Comparison of ENCODE assay signal across 1 cellular context in the genomic region with DNA sequence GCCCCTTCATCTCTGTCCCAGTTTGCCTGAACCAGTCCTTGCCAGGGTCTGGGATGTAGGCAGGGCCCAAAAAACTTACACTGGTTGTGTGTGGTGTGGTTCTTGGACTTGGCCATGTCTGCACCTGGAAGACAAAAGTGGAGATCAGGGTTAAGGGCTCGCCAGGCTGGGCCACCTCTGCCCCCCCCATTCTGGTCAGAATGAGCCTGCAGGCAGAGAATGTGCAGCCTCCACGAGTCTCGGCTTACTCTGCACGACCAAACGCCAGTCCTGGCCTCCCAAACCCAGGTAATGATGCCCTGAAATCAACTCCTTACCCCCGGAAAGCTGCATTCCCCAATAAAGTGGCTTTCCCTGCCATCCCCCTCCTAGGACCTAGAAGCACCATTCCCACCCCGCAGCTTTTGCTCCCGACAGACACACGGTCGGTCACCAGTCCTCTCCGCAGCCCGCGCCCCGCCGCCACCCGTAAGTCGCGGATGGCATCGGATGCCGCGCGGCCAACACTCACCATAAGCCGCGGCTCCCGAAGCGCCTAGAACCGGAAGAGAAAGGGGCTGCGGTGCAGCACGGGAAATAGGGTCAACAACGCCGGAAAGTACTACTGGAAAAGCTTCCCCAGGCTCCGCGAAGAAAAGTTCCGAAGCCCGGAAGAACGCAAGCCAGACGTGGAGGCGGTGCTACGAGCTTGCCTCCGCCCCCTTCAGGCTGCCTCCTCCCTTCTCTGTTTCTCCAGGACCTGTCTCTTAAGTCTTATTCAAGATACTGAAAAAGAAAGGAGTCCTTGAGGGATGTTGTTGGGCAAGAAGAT.
TF ChIP-seq lines count a peak whose summit lies in the region.

TSS of gene RPL29 (minus strand) at position 550 of the 811 bp plus-strand sequence. CDS start at position 116, 434 bp downstream.

TF ChIP-seq in HEK293, 187 proteins besides CTCF, POLR2A, EP300 and RAD21 (continued from another document and continues in another):
- TF ChIP-seq, protein P1, sequence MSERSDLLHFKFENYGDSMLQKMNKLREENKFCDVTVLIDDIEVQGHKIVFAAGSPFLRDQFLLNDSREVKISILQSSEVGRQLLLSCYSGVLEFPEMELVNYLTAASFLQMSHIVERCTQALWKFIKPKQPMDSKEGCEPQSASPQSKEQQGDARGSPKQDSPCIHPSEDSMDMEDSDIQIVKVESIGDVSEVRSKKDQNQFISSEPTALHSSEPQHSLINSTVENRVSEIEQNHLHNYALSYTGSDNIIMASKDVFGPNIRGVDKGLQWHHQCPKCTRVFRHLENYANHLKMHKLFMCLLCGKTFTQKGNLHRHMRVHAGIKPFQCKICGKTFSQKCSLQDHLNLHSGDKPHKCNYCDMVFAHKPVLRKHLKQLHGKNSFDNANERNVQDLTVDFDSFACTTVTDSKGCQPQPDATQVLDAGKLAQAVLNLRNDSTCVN (tag by site-specific recombination; optimal IDR thresholded peaks at IDR 0.05), result peak; percentile 33
- TF ChIP-seq GLI4 (tag by site-specific recombination; IDR thresholded peaks at IDR 0.05) (peak; percentile 90; the same call in 1 of the 2 replicates), ZNF174 (tag by site-specific recombination; IDR thresholded peaks at IDR 0.05) (no peak), HOXD13 (CRISPR knock-in tag; IDR thresholded peaks at IDR 0.05; ENCODE audit: borderline replicate concordance) (no peak), ZFP69B (tag by site-specific recombination; IDR thresholded peaks at IDR 0.05) (peak; percentile 76; the same call in 1 of the 2 replicates), ZNF664 (tag by site-specific recombination; IDR thresholded peaks at IDR 0.05) (no peak), ZNF677 (tag by site-specific recombination; IDR thresholded peaks at IDR 0.05) (no peak), ZSCAN30 (tag by site-specific recombination; IDR thresholded peaks at IDR 0.05) (peak; percentile 78; the same call in 1 of the 2 replicates), FEZF1 (tag by site-specific recombination; IDR thresholded peaks at IDR 0.05) (no peak), ZNF561 (tag by site-specific recombination; IDR thresholded peaks at IDR 0.05; ENCODE audit: borderline replicate concordance) (peak; percentile 76; the same call in 1 of the 2 replicates), ZFP37 (tag by site-specific recombination; IDR thresholded peaks at IDR 0.05) (peak; percentile 86), ZBTB48 (tag by site-specific recombination; IDR thresholded peaks at IDR 0.05) (no peak), KLF7 (tag by site-specific recombination; IDR thresholded peaks at IDR 0.05; ENCODE audit: borderline replicate concordance) (peak; percentile 10; the same call in 1 of the 2 replicates), PRDM6 (tag by site-specific recombination; IDR thresholded peaks at IDR 0.05) (no peak), ZNF670 (tag by site-specific recombination; IDR thresholded peaks at IDR 0.05; ENCODE audit: low read depth) (no peak), ZNF23 (tag by site-specific recombination; IDR thresholded peaks at IDR 0.05; ENCODE audit: borderline replicate concordance) (no peak), ZNF138 (tag by site-specific recombination; IDR thresholded peaks at IDR 0.05; ENCODE audit: borderline replicate concordance) (no peak), ATF2 (tag by site-specific recombination; IDR thresholded peaks at IDR 0.05; ENCODE audit: low read depth) (no peak), ZNF704 (tag by site-specific recombination; IDR thresholded peaks at IDR 0.05) (no peak), PATZ1 (tag by site-specific recombination; IDR thresholded peaks at IDR 0.05) (0 out of 2 replicates have a peak, but pooled peaks have one; percentile 35), ZNF707 (tag by site-specific recombination; IDR thresholded peaks at IDR 0.05) (no peak), ZBTB21 (tag by site-specific recombination; IDR thresholded peaks at IDR 0.05) (peak; percentile 65), ZNF701 (tag by site-specific recombination; IDR thresholded peaks at IDR 0.05) (no peak), ZNF121 (tag by site-specific recombination; IDR thresholded peaks at IDR 0.05) (no peak), ZNF16 (tag by site-specific recombination; IDR thresholded peaks at IDR 0.05; ENCODE audit: low read depth) (no peak), TCF7L2 (IDR thresholded peaks at IDR 0.05; ENCODE audit: borderline replicate concordance, low read depth, low read length) (no peak), ZNF521 (tag by site-specific recombination; IDR thresholded peaks at IDR 0.05) (no peak), ZNF473 (tag by site-specific recombination; IDR thresholded peaks at IDR 0.05) (no peak), ZNF610 (tag by site-specific recombination; IDR thresholded peaks at IDR 0.05; ENCODE audit: borderline replicate concordance) (peak; percentile 41), ZNF600 (tag by site-specific recombination; IDR thresholded peaks at IDR 0.05) (no peak; the same call in 1 of the 2 replicates), SP2 (tag by site-specific recombination; IDR thresholded peaks at IDR 0.05) (peak; percentile 76), ZNF169 (tag by site-specific recombination; IDR thresholded peaks at IDR 0.05) (no peak), ZNF777 (tag by site-specific recombination; IDR thresholded peaks at IDR 0.05; ENCODE audit: borderline replicate concordance) (peak; percentile 36; the same call in 1 of the 2 replicates), ZNF48 (tag by site-specific recombination; IDR thresholded peaks at IDR 0.05) (no peak), ZSCAN16 (tag by site-specific recombination; IDR thresholded peaks at IDR 0.05) (no peak), PRDM1 (tag by site-specific recombination; IDR thresholded peaks at IDR 0.05) (peak; percentile 42; the same call in 1 of the 2 replicates), SCRT1 (tag by site-specific recombination; IDR thresholded peaks at IDR 0.05; ENCODE audit: borderline replicate concordance) (no peak), KLF17 (tag by site-specific recombination; IDR thresholded peaks at IDR 0.05) (peak; percentile 84), ZNF560 (tag by site-specific recombination; IDR thresholded peaks at IDR 0.05; ENCODE audit: borderline replicate concordance) (no peak), PBX3 (CRISPR knock-in tag; IDR thresholded peaks at IDR 0.05) (no peak), ZNF621 (tag by site-specific recombination; IDR thresholded peaks at IDR 0.05) (no peak), IKZF3 (tag by site-specific recombination; IDR thresholded peaks at IDR 0.05) (no peak), ZNF274 (IDR thresholded peaks at IDR 0.05; ENCODE audit: low read length) (no peak), ZNF274 (tag by site-specific recombination; IDR thresholded peaks at IDR 0.05; ENCODE audit: borderline replicate concordance) (no peak), GLI2 (tag by site-specific recombination; IDR thresholded peaks at IDR 0.05; ENCODE audit: borderline replicate concordance, low read depth) (no peak), ZNF211 (tag by site-specific recombination; IDR thresholded peaks at IDR 0.05; ENCODE audit: low read depth) (no peak), BCL11A (tag by site-specific recombination; IDR thresholded peaks at IDR 0.05; ENCODE audit: low read depth) (no peak), PRDM4 (tag by site-specific recombination; IDR thresholded peaks at IDR 0.05) (peak; percentile 59; the same call in 1 of the 2 replicates), ZNF837 (tag by site-specific recombination; IDR thresholded peaks at IDR 0.05) (no peak)
- TF ChIP-seq, protein P2, sequence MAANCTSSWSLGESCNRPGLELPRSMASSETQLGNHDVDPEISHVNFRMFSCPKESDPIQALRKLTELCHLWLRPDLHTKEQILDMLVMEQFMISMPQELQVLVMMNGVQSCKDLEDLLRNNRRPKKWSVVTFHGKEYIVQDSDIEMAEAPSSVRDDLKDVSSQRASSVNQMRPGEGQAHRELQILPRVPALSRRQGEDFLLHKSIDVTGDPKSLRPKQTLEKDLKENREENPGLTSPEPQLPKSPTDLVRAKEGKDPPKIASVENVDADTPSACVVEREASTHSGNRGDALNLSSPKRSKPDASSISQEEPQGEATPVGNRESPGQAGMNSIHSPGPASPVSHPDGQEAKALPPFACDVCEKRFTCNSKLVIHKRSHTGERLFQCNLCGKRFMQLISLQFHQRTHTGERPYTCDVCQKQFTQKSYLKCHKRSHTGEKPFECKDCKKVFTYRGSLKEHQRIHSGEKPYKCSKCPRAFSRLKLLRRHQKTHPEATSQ (tag by site-specific recombination; IDR thresholded peaks at IDR 0.05), result peak; percentile 37; the same call in 1 of the 2 replicates
